In the genomic region with DNA sequence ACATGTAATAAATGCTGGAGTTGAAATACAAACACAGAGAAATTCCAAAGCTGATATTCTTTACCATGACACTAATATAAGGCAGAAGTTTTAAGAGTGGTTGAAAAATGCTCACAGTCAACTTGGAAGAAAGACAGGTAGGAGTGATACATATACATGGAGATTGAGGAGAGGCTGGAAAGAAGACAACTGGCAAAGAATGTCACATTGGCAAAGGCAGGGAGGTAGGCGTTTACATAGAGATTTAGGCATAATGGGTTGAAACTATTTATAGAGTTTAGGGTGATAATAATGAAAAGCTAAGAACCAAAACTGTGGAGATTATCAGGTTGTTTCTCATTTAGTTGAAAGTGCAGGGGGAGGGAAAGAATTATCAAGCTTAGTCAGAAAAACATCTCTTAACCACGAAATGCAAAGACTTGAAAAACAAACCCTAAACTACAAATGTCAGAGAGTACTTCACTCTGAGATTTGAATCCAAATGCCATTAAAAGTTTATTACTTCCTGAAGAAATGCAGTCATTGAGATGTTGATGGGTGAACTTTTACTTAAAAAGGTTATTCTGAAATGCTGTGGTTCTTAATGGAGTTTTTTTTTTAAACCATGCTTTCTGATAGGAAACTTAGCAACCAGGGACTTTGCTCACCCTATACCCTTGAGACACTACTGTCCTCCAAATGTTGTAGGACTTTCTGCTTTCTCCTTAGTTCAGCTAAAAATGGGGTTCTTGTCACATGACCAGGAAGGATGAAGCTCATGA, we compare ENCODE assay signal across 23 cellular contexts.
"Had no signal": no experiment of that assay in that cellular context is flagged by ENCODE, and none has a peak within 500 bp of the region (broad histone marks: within the 10 kb centered on the region; RNA-seq: fewer than 3 reads in every experiment).

No MANE protein-coding gene starts in this region.

- H3K36me3 ChIP-seq: SJSA1 had no signal

- DNase-seq: Karpas-422, KG1, MM.1S, NCI-H1048, NCI-H1105, NCI-H1417, NCI-H1436 treated with DMSO at 0.1 percent for 48 hours, NCI-H1694, NCI-H187 treated with DMSO at 0.1 percent for 48 hours, NCI-H2029 treated with DMSO at 0.1 percent for 48 hours, NCI-H2107, NCI-H226, NCI-H446, NCI-H510A, NCI-H524 treated with DMSO at 0.1 percent for 48 hours, NCI-H69, NCI-H774, Right ventricle myocardium superior, RPMI8226, SIG-M5, SK-N-SH, SW 1271 had no signal

- H3K27ac ChIP-seq: SJSA1 had no signal

- H3K9me3 ChIP-seq: SJSA1, SK-N-SH had no signal

- H3K4me3 ChIP-seq: SJSA1 had no signal

- H3K9ac ChIP-seq: SK-N-SH had no signal
